ENCODE assay signal across 17 cellular contexts in genomic region chr22:47040486-47041145, GRCh38.
A peak's percentile ranks its signal among the peaks of the same experiment; 100 is the strongest.
DNase-seq lines count a peak whose midpoint lies in the region; ATAC-seq and TF ChIP-seq lines count a peak whose summit lies in the region.
"Had no signal": no experiment of that assay in that cellular context is flagged by ENCODE, and none has a peak within 500 bp of the region (broad histone marks: within the 10 kb centered on the region; RNA-seq: fewer than 3 reads in every experiment).

No MANE protein-coding gene starts in this region.

- no peak overlapping the region for H2AFZ ChIP-seq in GM23338

- peaks cover 26% of the 10 kb centered on the region for H3K36me3 Mint-ChIP-seq in Caco-2 (ENCODE audit: insufficient read depth, unreplicated experiment)
- H3K36me3 Mint-ChIP-seq in GM23338 (ENCODE audit: low read depth) = no peaks in the 10 kb centered on the region

- no TSS peak for BruUV-seq in Caco-2 (replicated peaks; lab: Mats Ljungman, UMichigan)

- CTCF ChIA-PET in Caco-2 (lab: Charles Lee) = no interaction called here

- H3K9me3 ChIP-seq in Caco-2 (no peaks in the 10 kb centered on the region), esophagus (ENCODE audit: control insufficient read depth in 2 of 2, insufficient read depth in 1 of 2, low read depth in 1 of 2, low read length in 1 of 2) (no peaks in the 10 kb centered on the region)

- H3K27ac ChIP-seq in GM23338 (ENCODE audit: low read depth) (no peak overlapping the region), esophagus (ENCODE audit: low read depth in 2 of 2, low read length in 1 of 2) (peak overlapping the region; percentile 85 to 96)
- H3K27ac ChIP-seq: C4-2B had no signal

- H3K4me1 Mint-ChIP-seq in Caco-2 (ENCODE audit: low read depth, unreplicated experiment) (peaks cover 6% of the 10 kb centered on the region), GM23338 (peaks cover 6% of the 10 kb centered on the region)

- POLR2A ChIA-PET in Caco-2 (lab: Charles Lee) = no interaction called here

- H3K27ac Mint-ChIP-seq in Caco-2 (ENCODE audit: unreplicated experiment) = peak overlapping the region; percentile 69
- peak overlapping the region; percentile 70; the same call in 1 of the 2 replicates for H3K27ac Mint-ChIP-seq in GM23338
- H3K27ac Mint-ChIP-seq: H9 had no signal

- H3K36me3 ChIP-seq in Caco-2 (ENCODE audit: control insufficient read depth, insufficient read depth, low read length) = no peaks in the 10 kb centered on the region
- no peaks in the 10 kb centered on the region for H3K36me3 ChIP-seq in GM23338 (ENCODE audit: insufficient read depth)
- peaks cover 0 to 9% of the 10 kb centered on the region in 2 donors for H3K36me3 ChIP-seq in esophagus (ENCODE audit: control insufficient read depth in 2 of 2, insufficient read depth in 2 of 2, low read length in 1 of 2)

- H3K4me3 ChIP-seq in Caco-2 (ENCODE audit: low read depth, low read length) (no peak overlapping the region), GM23338 (no peak overlapping the region), esophagus (ENCODE audit: low read depth in 1 of 2, low read length in 2 of 2) (no peak overlapping the region)
- H3K4me3 ChIP-seq: K562 had no signal

- H3K4me2 ChIP-seq in GM23338 = no peak overlapping the region

- no peaks in the 10 kb centered on the region for H3K9me2 ChIP-seq in GM23338 (ENCODE audit: insufficient read depth)

- H3K9me3 Mint-ChIP-seq in Caco-2 (ENCODE audit: unreplicated experiment) = no peaks in the 10 kb centered on the region
- H3K9me3 Mint-ChIP-seq in GM23338 = no peaks in the 10 kb centered on the region; the same call in 1 of the 3 replicates
- H3K9me3 Mint-ChIP-seq: H9 had no signal

- 63 to 77% methylated on average over 23 of the region's 23 CpGs for WGBS in esophagus, 2 donors

- H4K20me1 ChIP-seq in GM23338 (replicated peaks; ENCODE audit: insufficient read depth) = no peaks in the 10 kb centered on the region

- no peaks in the 10 kb centered on the region for H3F3A ChIP-seq in GM23338 (replicated peaks; ENCODE audit: low read depth)

- TF ChIP-seq CTCF in Caco-2 (IDR thresholded peaks at IDR 0.05; ENCODE audit: insufficient read depth in 1 of 2, low read depth in 1 of 2, low read length in 1 of 2, severe bottlenecking in 1 of 2, unreplicated experiment in 1 of 2) = no peak
- TF ChIP-seq CTCF in GM23338 (conservative IDR thresholded peaks at IDR 0.05; ENCODE audit: low read depth in 2 of 2) = no peak

- no peaks in the 10 kb centered on the region for H3K4me1 ChIP-seq in Caco-2
- no peaks in the 10 kb centered on the region for H3K4me1 ChIP-seq in GM23338 (ENCODE audit: insufficient read depth)
- peaks cover 6 to 42% of the 10 kb centered on the region in 2 donors for H3K4me1 ChIP-seq in esophagus (ENCODE audit: control insufficient read depth in 2 of 2, insufficient read depth in 2 of 2, low read length in 1 of 2)

- no peaks in the 10 kb centered on the region for H3K79me2 ChIP-seq in GM23338 (replicated peaks; ENCODE audit: insufficient read depth)

- DNase-seq in Caco-2 (no peak), GM23338 (ENCODE audit: low spot score) (no peak), posterior vena cava (ENCODE audit: low spot score) (peak; percentile 54), NCI-H146 treated with DMSO at 0.1 percent for 48 hours (lab: John Stamatoyannopoulos, UW; ENCODE audit: unreplicated experiment) (no peak), NCI-H146 (lab: John Stamatoyannopoulos, UW) (no peak)
- DNase-seq: AML-193, H9, NCI-H1105, NCI-H1694 treated with DMSO at 0.1 percent for 48 hours, NCI-H345, NCI-H524 treated with DMSO at 0.1 percent for 48 hours, PC-3, SW 1271 had no signal

- intact Hi-C loops in Caco-2 (cut with micrococcal nuclease; ENCODE audit: unreplicated experiment) (no loop called here), posterior vena cava (cut with DNase I) (no loop called here)

- no peaks in the 10 kb centered on the region for H3K27me3 ChIP-seq in Caco-2 (replicated peaks; ENCODE audit: control insufficient read depth, insufficient read depth, low read length)
- H3K27me3 ChIP-seq in GM23338 (ENCODE audit: insufficient read depth) = no peaks in the 10 kb centered on the region
- no peaks in the 10 kb centered on the region for H3K27me3 ChIP-seq in esophagus (ENCODE audit: control insufficient read depth in 1 of 2, insufficient read depth in 2 of 2, low read length in 2 of 2)

- H3K4me3 Mint-ChIP-seq in Caco-2 (ENCODE audit: unreplicated experiment) = no peak overlapping the region
- no peak overlapping the region for H3K4me3 Mint-ChIP-seq in GM23338
- H3K4me3 Mint-ChIP-seq: H9 had no signal

- ATAC-seq in GM23338 (no peak), HG03159 (IDR thresholded peaks at IDR 0.05; ENCODE audit: unreplicated experiment) (no peak)
- ATAC-seq: K562, PC-3 had no signal

- H3K27me3 Mint-ChIP-seq in Caco-2 (ENCODE audit: insufficient read depth, unreplicated experiment) (no peaks in the 10 kb centered on the region), GM23338 (ENCODE audit: insufficient read depth, low read depth, poor library complexity) (peaks cover 10% of the 10 kb centered on the region)

TF ChIP-seq in GM23338, 12 proteins besides CTCF, POLR2A, EP300 and RAD21 (continues in another document):
- TF ChIP-seq CREB1 (CRISPR knock-in tag; IDR thresholded peaks at IDR 0.05; ENCODE audit: low read depth) (no peak), ZNF114 (CRISPR knock-in tag; IDR thresholded peaks at IDR 0.05) (no peak), EZH2 (IDR thresholded peaks at IDR 0.05; ENCODE audit: low read depth, unreplicated experiment) (no peak), EZH2phosphoT487 (IDR thresholded peaks at IDR 0.05; ENCODE audit: unreplicated experiment) (no peak), NANOG (IDR thresholded peaks at IDR 0.05; ENCODE audit: borderline replicate concordance) (no peak), POLR2AphosphoS5 (IDR thresholded peaks at IDR 0.05; ENCODE audit: low read depth) (no peak), ZNF331 (CRISPR knock-in tag; IDR thresholded peaks at IDR 0.05; ENCODE audit: low read depth) (no peak), ZNF462 (CRISPR knock-in tag; IDR thresholded peaks at IDR 0.05) (no peak)
